8 cellular contexts compared by ENCODE assay signal in genomic region chr10:100729877-100730738, GRCh38. TPM values are rescaled to one million over a fixed set of nuclear protein-coding genes. Genes with fewer than 3 reads are reported as not detected.
A peak's percentile ranks its signal among the peaks of the same experiment; 100 is the strongest.
DNase-seq lines count a peak whose midpoint lies in the region; ATAC-seq and TF ChIP-seq lines count a peak whose summit lies in the region.

No MANE protein-coding gene starts in this region.

- peaks cover 70 to 85% of the 10 kb centered on the region in 2 donors for H3K27me3 Mint-ChIP-seq in natural killer cell (ENCODE audit: low read depth in 2 of 2)

- no peaks in the 10 kb centered on the region for H3K36me3 Mint-ChIP-seq in natural killer cell

- H3K9me3 Mint-ChIP-seq in natural killer cell, result no peaks in the 10 kb centered on the region

- CTCF ChIA-PET in HEK293T (lab: Yijun Ruan, JAX), result interaction anchor here (1.8 to 2.8 kb wide), 3 partner anchors 14 to 149 kb away, joined by 5 to 22 read pairs (median 12); partner anchors contain the start of gene PAX2

- peaks cover 28 to 44% of the 10 kb centered on the region in 2 donors for H3K4me1 Mint-ChIP-seq in natural killer cell

- H3K27ac ChIP-seq in coronary artery, result no peak overlapping the region

- DNase-seq in ACHN, result peak; percentile 62
- peak; percentile 58 for DNase-seq in HEK293T (ENCODE audit: extremely low spot score)
- DNase-seq in coronary artery (ENCODE audit: low spot score), result no peak
- no peak for DNase-seq in natural killer cell
- DNase-seq in stimulated activated CD4-positive, alpha-beta T cell treated with anti-CD3 and anti-CD28 coated beads, Interleukin-15, amount 100 ng/mL, for 24 hours, result no peak
- DNase-seq in NCI-H1694 treated with DMSO at 0.1 percent for 48 hours (lab: John Stamatoyannopoulos, UW), result no peak
- DNase-seq in DMS79 (lab: John Stamatoyannopoulos, UW), result no peak
- no peak for DNase-seq in NCI-H2196 (lab: John Stamatoyannopoulos, UW; ENCODE audit: unreplicated experiment)

- ATAC-seq in natural killer cell, result no peak

- H3K4me3 ChIP-seq in coronary artery, result peak overlapping the region; percentile 64

- TF ChIP-seq CTCF in coronary artery (IDR thresholded peaks at IDR 0.05) (no peak), natural killer cell (IDR thresholded peaks at IDR 0.05) (no peak)

- POLR2A ChIA-PET in HEK293T (lab: Yijun Ruan, JAX), result no interaction called here

- intact Hi-C loops in natural killer cell (cut with micrococcal nuclease), result no loop called here

- in situ Hi-C loops in ACHN (cut with HindIII; ENCODE audit: low pct_ligation_motif_present, low pct_unique_long_range_greater_than_20kb, low sequenced_read_pairs), result no loop called here

- no peak overlapping the region for H3K27ac Mint-ChIP-seq in natural killer cell

- H3K4me3 Mint-ChIP-seq in natural killer cell, result peak overlapping the region; percentile 76

TF ChIP-seq in HEK293T, 16 proteins besides CTCF, POLR2A, EP300 and RAD21:
- TF ChIP-seq FOXA1 (IDR thresholded peaks at IDR 0.05) (no peak), PKNOX1 (IDR thresholded peaks at IDR 0.05) (peak; percentile 3; the same call in 1 of the 2 replicates), FOXM1 (IDR thresholded peaks at IDR 0.05; ENCODE audit: borderline replicate concordance) (no peak), SP1 (IDR thresholded peaks at IDR 0.05) (no peak)

RNA-seq across cellular contexts. Expression of gene PAX2, which starts 15.3 kb away (rescaled TPM):
- not detected for total RNA-seq in natural killer cell

Comparison
In these comparisons a context has a peak if more than half of its experiments do, and no peak if none do; other contexts are left out.
1. DNase-seq: peak in ACHN (single experiment) and HEK293T (single experiment); none in coronary artery (single experiment), natural killer cell (single experiment), stimulated activated CD4-positive, alpha-beta T cell treated with anti-CD3 and anti-CD28 coated beads, Interleukin-15, amount 100 ng/mL, for 24 hours (single experiment), NCI-H1694 treated with DMSO at 0.1 percent for 48 hours (single experiment), DMS79 (single experiment) and NCI-H2196 (single experiment).